In the genomic region with DNA sequence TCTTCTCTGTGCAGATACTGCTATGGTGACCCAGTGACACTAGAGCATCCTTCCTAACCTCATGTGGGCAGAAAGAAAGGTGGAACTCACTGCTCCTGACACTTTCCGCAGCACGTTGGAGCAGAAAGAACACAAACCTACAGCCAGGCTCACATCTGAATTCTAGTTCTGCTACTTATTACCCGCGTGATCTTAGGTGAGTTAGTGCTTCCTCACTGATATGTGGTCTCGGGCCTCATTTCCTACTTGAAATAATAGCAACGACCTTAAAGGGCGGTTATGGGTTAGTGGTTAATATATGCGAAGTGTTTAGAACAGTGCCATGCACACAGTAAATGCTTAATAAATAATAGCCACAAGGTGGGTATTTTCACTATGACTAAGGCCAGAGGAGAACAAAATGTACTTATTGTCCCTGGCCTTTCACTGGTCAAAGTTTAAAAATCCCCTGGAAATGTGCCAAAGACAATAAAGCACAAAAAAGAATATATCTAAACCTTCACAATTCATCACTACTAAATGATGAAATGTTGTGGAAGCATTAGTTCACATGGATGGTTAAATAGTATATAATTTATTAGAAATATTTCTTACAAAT, we compare ENCODE assay signal across 11 cellular contexts.
DNase-seq lines count a peak whose midpoint lies in the region; ATAC-seq and TF ChIP-seq lines count a peak whose summit lies in the region.
"Had no signal": no experiment of that assay in that cellular context is flagged by ENCODE, and none has a peak within 500 bp of the region (broad histone marks: within the 10 kb centered on the region; RNA-seq: fewer than 3 reads in every experiment).

No MANE protein-coding gene starts in this region.

- no peaks in the 10 kb centered on the region for H3K9me2 ChIP-seq in hepatocyte (replicated peaks; ENCODE audit: insufficient read depth)

- H3K9me3 Mint-ChIP-seq in endodermal cell, result no peaks in the 10 kb centered on the region
- no peaks in the 10 kb centered on the region for H3K9me3 Mint-ChIP-seq in Caco-2 (ENCODE audit: unreplicated experiment)
- H3K9me3 Mint-ChIP-seq: activated naive CD8-positive, alpha-beta T cell treated with anti-CD3 and anti-CD28 coated beads, Interleukin-2, amount 10 ng/mL, durations not matched to agents 7 days and 5 days had no signal

- no peak overlapping the region for H3K4me3 Mint-ChIP-seq in endodermal cell
- no peak overlapping the region for H3K4me3 Mint-ChIP-seq in Caco-2 (ENCODE audit: unreplicated experiment)
- H3K4me3 Mint-ChIP-seq: activated naive CD8-positive, alpha-beta T cell treated with anti-CD3 and anti-CD28 coated beads, Interleukin-2, amount 10 ng/mL, durations not matched to agents 7 days and 5 days had no signal

- no peak overlapping the region for H3K4me2 ChIP-seq in hepatocyte
- H3K4me2 ChIP-seq: PC-9 had no signal

- peak; percentile 94 for ATAC-seq in GM18511 (IDR thresholded peaks at IDR 0.05; ENCODE audit: unreplicated experiment)
- peak; percentile 75 for ATAC-seq in GM21529 (IDR thresholded peaks at IDR 0.05; ENCODE audit: unreplicated experiment)
- peak; percentile 83 for ATAC-seq in HG03469 (IDR thresholded peaks at IDR 0.05; ENCODE audit: unreplicated experiment)
- ATAC-seq in esophagus mucosa, result no peak

- H3K27ac ChIP-seq in hepatocyte, result peak overlapping the region; percentile 32
- no peak overlapping the region for H3K27ac ChIP-seq in endodermal cell (ENCODE audit: low read depth, low read length)
- H3K27ac ChIP-seq: PC-9 had no signal

- POLR2A ChIA-PET in Caco-2 (lab: Charles Lee), result no interaction called here

- TF ChIP-seq CTCF in hepatocyte (IDR thresholded peaks at IDR 0.05; ENCODE audit: poor library complexity), result no peak
- no peak for TF ChIP-seq CTCF in endodermal cell (conservative IDR thresholded peaks at IDR 0.05)
- no peak for TF ChIP-seq CTCF in Caco-2 (IDR thresholded peaks at IDR 0.05; ENCODE audit: insufficient read depth in 1 of 2, low read depth in 1 of 2, low read length in 1 of 2, severe bottlenecking in 1 of 2, unreplicated experiment in 1 of 2)

- H3K4me1 ChIP-seq in hepatocyte (ENCODE audit: insufficient read depth), result peaks cover 4% of the 10 kb centered on the region
- no peaks in the 10 kb centered on the region for H3K4me1 ChIP-seq in endodermal cell (ENCODE audit: control insufficient read depth, insufficient read depth, low read length)
- H3K4me1 ChIP-seq in Caco-2, result no peaks in the 10 kb centered on the region

- H4K20me1 ChIP-seq in hepatocyte (ENCODE audit: insufficient read depth, poor library complexity, severe bottlenecking), result no peaks in the 10 kb centered on the region

- H3K4me3 ChIP-seq in hepatocyte (no peak overlapping the region), endodermal cell (ENCODE audit: low read length) (no peak overlapping the region), Caco-2 (ENCODE audit: low read depth, low read length) (no peak overlapping the region)
- H3K4me3 ChIP-seq: PC-9 had no signal

- H3K36me3 ChIP-seq in hepatocyte (replicated peaks; ENCODE audit: insufficient read depth, low read depth), result no peaks in the 10 kb centered on the region
- H3K36me3 ChIP-seq in endodermal cell (ENCODE audit: control insufficient read depth, insufficient read depth, low read length), result no peaks in the 10 kb centered on the region
- H3K36me3 ChIP-seq in Caco-2 (ENCODE audit: control insufficient read depth, insufficient read depth, low read length), result no peaks in the 10 kb centered on the region

- H3K79me2 ChIP-seq in hepatocyte, result no peaks in the 10 kb centered on the region

- H3K27me3 Mint-ChIP-seq in endodermal cell (ENCODE audit: insufficient read depth) (no peaks in the 10 kb centered on the region), Caco-2 (ENCODE audit: insufficient read depth, unreplicated experiment) (no peaks in the 10 kb centered on the region)

- no peak overlapping the region for H2AFZ ChIP-seq in hepatocyte
- H2AFZ ChIP-seq: PC-9 had no signal

- no peaks in the 10 kb centered on the region for H3K27me3 ChIP-seq in hepatocyte
- no peaks in the 10 kb centered on the region for H3K27me3 ChIP-seq in endodermal cell (ENCODE audit: control insufficient read depth, insufficient read depth, low read length, poor library complexity, severe bottlenecking)
- H3K27me3 ChIP-seq in Caco-2 (replicated peaks; ENCODE audit: control insufficient read depth, insufficient read depth, low read length), result no peaks in the 10 kb centered on the region; the same call in 1 of the 2 replicates

- DNase-seq in hepatocyte (ENCODE audit: low spot score) (no peak), DMS 273 treated with DMSO at 0.1 percent for 48 hours (lab: John Stamatoyannopoulos, UW) (no peak), endodermal cell (no peak), Caco-2 (no peak)
- DNase-seq: activated CD4-positive, CD25-positive, alpha-beta regulatory T cell; activated naive CD8-positive, alpha-beta T cell treated with anti-CD3 and anti-CD28 coated beads, Interleukin-2, amount 10 ng/mL, durations not matched to agents 7 days and 5 days; PC-9 had no signal

- no peaks in the 10 kb centered on the region for H3K9me3 ChIP-seq in hepatocyte (ENCODE audit: low read depth)
- H3K9me3 ChIP-seq in endodermal cell (ENCODE audit: control insufficient read depth, low read length), result no peaks in the 10 kb centered on the region
- H3K9me3 ChIP-seq in Caco-2, result no peaks in the 10 kb centered on the region

- H3K36me3 Mint-ChIP-seq in endodermal cell (ENCODE audit: low read depth), result no peaks in the 10 kb centered on the region
- H3K36me3 Mint-ChIP-seq in Caco-2 (ENCODE audit: insufficient read depth, unreplicated experiment), result no peaks in the 10 kb centered on the region
- H3K36me3 Mint-ChIP-seq: activated naive CD8-positive, alpha-beta T cell treated with anti-CD3 and anti-CD28 coated beads, Interleukin-2, amount 10 ng/mL, durations not matched to agents 7 days and 5 days had no signal

- no peak overlapping the region for H3K9ac ChIP-seq in endodermal cell (ENCODE audit: extremely low read depth, low read length, poor library complexity, severe bottlenecking)

- H3K27ac Mint-ChIP-seq in endodermal cell (no peak overlapping the region), Caco-2 (ENCODE audit: unreplicated experiment) (no peak overlapping the region)
- H3K27ac Mint-ChIP-seq: activated naive CD8-positive, alpha-beta T cell treated with anti-CD3 and anti-CD28 coated beads, Interleukin-2, amount 10 ng/mL, durations not matched to agents 7 days and 5 days had no signal

- H3K4me1 Mint-ChIP-seq in endodermal cell (peaks cover 5% of the 10 kb centered on the region), Caco-2 (ENCODE audit: low read depth, unreplicated experiment) (no peaks in the 10 kb centered on the region)

- WGBS in hepatocyte (ENCODE audit: low lambda C conversion rate, missing lambda C conversion rate), result 91% methylated on average over 8 of the region's 8 CpGs
- WGBS in endodermal cell (ENCODE audit: insufficient coverage in 1 of 2, insufficient read length in 1 of 2), 2 experiments, result 93 to 97% methylated on average over 4 to 8 of the region's 8 CpGs

- BruUV-seq in Caco-2 (replicated peaks; lab: Mats Ljungman, UMichigan), result no TSS peak

- CTCF ChIA-PET in Caco-2 (lab: Charles Lee), result no interaction called here

- intact Hi-C loops in Caco-2 (cut with micrococcal nuclease; ENCODE audit: unreplicated experiment), result no loop called here
